ENCODE assay signal across 22 cellular contexts in the genomic region with DNA sequence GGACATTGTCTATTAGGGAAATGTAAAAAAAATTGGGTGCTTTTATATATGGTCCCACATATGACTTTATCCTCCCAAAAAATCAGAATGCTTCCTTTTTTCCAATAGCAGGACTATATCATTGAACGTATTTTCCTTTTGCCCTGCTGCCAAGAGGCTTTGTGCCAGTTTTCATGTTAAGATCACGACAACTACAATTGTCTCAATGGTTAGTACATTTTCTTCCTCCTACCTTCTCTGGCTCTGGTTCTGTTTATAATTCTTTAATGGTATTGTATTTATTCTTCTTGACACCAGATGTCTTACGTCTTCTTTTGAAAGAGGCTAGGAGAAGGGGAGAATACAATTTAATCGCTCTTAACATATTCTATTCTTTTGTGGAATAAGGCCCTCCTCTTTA.
"Had no signal": no experiment of that assay in that cellular context is flagged by ENCODE, and none has a peak within 500 bp of the region (broad histone marks: within the 10 kb centered on the region; RNA-seq: fewer than 3 reads in every experiment).

No MANE protein-coding gene starts in this region.

- H3K27ac ChIP-seq: brain microvascular endothelial cell, coronary artery, dorsolateral prefrontal cortex had no signal

- H3K36me3 ChIP-seq: brain microvascular endothelial cell had no signal

- H3K27me3 ChIP-seq: brain microvascular endothelial cell, dorsolateral prefrontal cortex had no signal

- ATAC-seq: activated CD4-positive, alpha-beta T cell treated with anti-CD3 and anti-CD28 coated beads for 36 hours; activated T-cell treated with anti-CD3 and anti-CD28 coated beads, Interleukin-2, amount 50 U/mL, for 72 hours; esophagus mucosa had no signal

- H3K4me3 ChIP-seq: coronary artery, dorsolateral prefrontal cortex had no signal

- DNase-seq: activated CD4-positive, alpha-beta memory T cell treated with anti-CD3 and anti-CD28 coated beads, Interleukin-2, amount 10 ng/mL, durations not matched to agents 7 days and 5 days; activated CD4-positive, alpha-beta T cell treated with anti-CD3 and anti-CD28 coated beads for 36 hours; activated CD4-positive, alpha-beta T cell treated with anti-CD3 and anti-CD28 coated beads, Interleukin-2, amount 10 ng/mL, durations not matched to agents 7 days and 5 days; activated CD4-positive, alpha-beta T cell treated with anti-CD3 and anti-CD28 coated beads, Interleukin-2, amount 50 U/mL, for 4 hours; activated CD4-positive, CD25-positive, alpha-beta regulatory T cell; activated CD4-positive, CD25-positive, alpha-beta regulatory T cell treated with anti-CD3 and anti-CD28 coated beads, Interleukin-2, amount 50 U/mL, for 72 hours; activated CD8-positive, alpha-beta memory T cell treated with anti-CD3 and anti-CD28 coated beads, Interleukin-2, amount 50 U/mL, for 48 hours; activated gamma-delta T cell; activated naive CD4-positive, alpha-beta T cell; activated naive CD4-positive, alpha-beta T cell treated with anti-CD3 and anti-CD28 coated beads, Interleukin-2, amount 10 ng/mL, durations not matched to agents 7 days and 5 days; activated T-cell treated with anti-CD3 and anti-CD28 coated beads for 4 hours; activated T-cell treated with anti-CD3 and anti-CD28 coated beads, Interleukin-2, amount 50 U/mL, for 24 hours; activated T-cell treated with anti-CD3 and anti-CD28 coated beads, Interleukin-2, amount 50 U/mL, for 72 hours; amniotic stem cell; anterior cingulate cortex; brain microvascular endothelial cell; dorsolateral prefrontal cortex; effector memory CD4-positive, alpha-beta T cell; endodermal cell; T-helper 2 cell had no signal
